ENCODE assay signal across 1 cellular context in the genomic region with DNA sequence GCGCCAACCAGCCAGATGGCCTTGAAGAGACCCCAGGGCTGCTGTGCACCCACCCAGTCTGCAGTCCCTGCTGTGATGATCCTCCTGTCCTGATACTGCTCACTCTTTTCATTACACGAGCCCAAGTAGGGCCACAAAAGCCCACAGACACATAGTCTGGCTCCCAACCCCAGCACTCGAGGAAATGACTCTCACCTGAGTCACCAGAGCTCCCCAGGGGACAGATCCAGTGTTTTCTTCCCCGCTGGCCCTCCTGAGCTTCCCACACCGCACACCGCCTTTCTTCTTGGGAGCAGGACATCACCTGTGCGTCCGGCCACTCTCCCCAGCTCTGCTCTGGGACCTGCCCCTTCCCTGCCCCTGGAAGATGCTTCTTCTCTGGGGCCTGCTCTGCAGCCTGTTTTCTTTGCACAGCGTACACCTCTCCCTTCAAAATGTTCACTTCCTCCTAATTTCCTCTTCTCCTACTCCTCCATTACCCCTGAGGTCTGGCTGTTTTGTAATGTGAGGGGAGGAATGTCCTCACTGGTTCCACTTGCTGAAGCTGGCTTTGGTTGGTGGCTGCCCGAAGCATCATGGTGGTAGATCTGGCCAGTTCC.
TF ChIP-seq lines count a peak whose summit lies in the region.

No MANE protein-coding gene starts in this region.

TF ChIP-seq in H1, 55 proteins besides CTCF, POLR2A, EP300 and RAD21:
- TF ChIP-seq BACH1 (IDR thresholded peaks at IDR 0.05; ENCODE audit: low read length) (no peak), HDAC6 (IDR thresholded peaks at IDR 0.05; ENCODE audit: low read depth, low read length) (no peak)
